ENCODE assay signal across 18 cellular contexts in the genomic region with DNA sequence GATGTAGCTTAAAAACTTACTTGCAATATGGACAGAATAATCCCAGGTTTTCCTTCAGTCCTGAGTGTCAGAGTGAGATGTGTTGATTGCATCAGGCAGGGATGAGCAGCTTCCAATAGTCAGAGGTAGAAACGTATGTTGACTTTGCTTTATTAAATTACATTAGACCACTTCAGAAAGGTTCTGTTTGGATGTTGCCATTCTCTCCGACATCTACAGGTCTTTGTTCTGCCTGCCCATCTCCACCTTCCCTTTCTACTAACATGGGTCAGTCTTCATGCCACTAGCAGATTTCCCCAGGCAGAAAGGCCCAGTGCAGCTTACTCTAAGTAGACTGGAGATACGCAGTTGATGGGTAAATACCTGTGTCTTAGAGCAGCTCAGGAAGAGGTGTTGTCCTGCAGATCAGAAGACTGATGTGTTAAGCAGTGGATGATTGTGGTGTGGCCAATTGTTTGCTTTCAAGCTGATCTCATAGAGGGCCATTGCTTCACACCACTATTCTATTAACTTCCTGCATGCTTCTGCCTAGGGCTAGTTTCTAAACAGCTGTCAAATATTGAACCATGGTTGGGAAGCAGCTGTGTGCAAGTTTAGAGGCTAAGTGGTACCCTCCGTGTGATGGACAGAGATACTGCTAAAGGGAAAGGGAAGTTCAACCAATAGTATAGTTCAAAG. TPM values are rescaled to one million over a fixed set of nuclear protein-coding genes. Genes with fewer than 3 reads are reported as not detected.
DNase-seq lines count a peak whose midpoint lies in the region; ATAC-seq and TF ChIP-seq lines count a peak whose summit lies in the region.
"Had no signal": no experiment of that assay in that cellular context is flagged by ENCODE, and none has a peak within 500 bp of the region (broad histone marks: within the 10 kb centered on the region; RNA-seq: fewer than 3 reads in every experiment).

No MANE protein-coding gene starts in this region.

- no peaks in the 10 kb centered on the region for H3K9me2 ChIP-seq in SK-N-SH

- no peak for TF ChIP-seq POLR2A in upper lobe of left lung (IDR thresholded peaks at IDR 0.05)

- CTCF ChIA-PET in SK-N-SH (lab: Yijun Ruan, JAX) = no interaction called here

- H3K4me1 ChIP-seq in HUES6 (ENCODE audit: control insufficient read depth, insufficient read depth, low read length) (peaks cover 16% of the 10 kb centered on the region), upper lobe of left lung (peaks cover 0 to 5% (median 2%) of the 10 kb centered on the region in 4 donors), SK-N-SH (ENCODE audit: control insufficient read depth in 1 of 2, insufficient read depth in 2 of 2, low read depth in 1 of 2, low read length in 1 of 2) (no peaks in the 10 kb centered on the region)
- H3K4me1 ChIP-seq: BLaER1 treated with 17β-estradiol and CSF1 and Interleukin-3, amounts not matched to agents 10 nM and 100 nM; HAP-1; neural progenitor cell had no signal

- H3F3A ChIP-seq in SK-N-SH (replicated peaks; ENCODE audit: insufficient read depth) = no peaks in the 10 kb centered on the region

- H3K27me3 Mint-ChIP-seq in neural crest cell (ENCODE audit: low read depth) = peaks cover 69% of the 10 kb centered on the region

- TF ChIP-seq CTCF in neural crest cell (conservative IDR thresholded peaks at IDR 0.05) (no peak), upper lobe of left lung (IDR thresholded peaks at IDR 0.05) (no peak), SK-N-SH (IDR thresholded peaks at IDR 0.05) (no peak)

- H3K27ac Mint-ChIP-seq in neural crest cell (ENCODE audit: unreplicated experiment) = no peak overlapping the region
- H3K27ac Mint-ChIP-seq: activated CD8-positive, alpha-beta T cell treated with anti-CD3 and anti-CD28 coated beads, Interleukin-2, amount 10 ng/mL, durations not matched to agents 7 days and 5 days; effector memory CD8-positive, alpha-beta T cell; neural progenitor cell had no signal

- DNase-seq in AG20443 (ENCODE audit: low spot score) (peak; percentile 9), neural crest cell (ENCODE audit: low read depth, low spot score) (no peak), upper lobe of left lung (no peak), SK-N-SH (no peak)
- DNase-seq: activated CD8-positive, alpha-beta T cell treated with anti-CD3 and anti-CD28 coated beads, Interleukin-2, amount 10 ng/mL, durations not matched to agents 7 days and 5 days; DMS79; effector memory CD8-positive, alpha-beta T cell; NCI-H2227 treated with DMSO at 0.1 percent for 48 hours; SHP77; WERI-Rb-1 had no signal

- H3K27ac ChIP-seq in HUES6 (ENCODE audit: low read depth, low read length) = no peak overlapping the region
- peak overlapping the region; percentile 45 for H3K27ac ChIP-seq in angular gyrus (ENCODE audit: low read depth, low read length)
- no peak overlapping the region for H3K27ac ChIP-seq in upper lobe of left lung
- no peak overlapping the region for H3K27ac ChIP-seq in SK-N-SH (ENCODE audit: low read depth in 2 of 2, low read length in 1 of 2)
- H3K27ac ChIP-seq: BLaER1 treated with 17β-estradiol and CSF1 and Interleukin-3, amounts not matched to agents 10 nM and 100 nM; neural progenitor cell; WERI-Rb-1 had no signal

- POLR2A ChIA-PET in SK-N-SH (lab: Yijun Ruan, JAX) = no interaction called here

- no peak overlapping the region for H3K9ac ChIP-seq in HUES6 (ENCODE audit: low read length)
- no peak overlapping the region for H3K9ac ChIP-seq in SK-N-SH
- H3K9ac ChIP-seq: BLaER1 treated with 17β-estradiol and CSF1 and Interleukin-3, amounts not matched to agents 10 nM and 100 nM; neural progenitor cell had no signal

- peak overlapping the region; percentile 76; the same call in 1 of the 2 replicates for H3K4me3 ChIP-seq in HUES6 (ENCODE audit: low read depth, low read length)
- H3K4me3 ChIP-seq in upper lobe of left lung = no peak overlapping the region
- H3K4me3 ChIP-seq in SK-N-SH (ENCODE audit: low read depth in 2 of 2, low read length in 1 of 2) = no peak overlapping the region
- H3K4me3 ChIP-seq: BLaER1 treated with 17β-estradiol and CSF1 and Interleukin-3, amounts not matched to agents 10 nM and 100 nM; HAP-1; neural progenitor cell had no signal

- H3K79me2 ChIP-seq in SK-N-SH (ENCODE audit: insufficient read depth) = no peaks in the 10 kb centered on the region

- no peaks in the 10 kb centered on the region for H3K9me3 ChIP-seq in HUES6 (ENCODE audit: control insufficient read depth, insufficient read depth, low read depth, low read length)
- H3K9me3 ChIP-seq in upper lobe of left lung = no peaks in the 10 kb centered on the region
- H3K9me3 ChIP-seq in SK-N-SH = no peaks in the 10 kb centered on the region
- H3K9me3 ChIP-seq: HAP-1 had no signal

- peaks cover 60% of the 10 kb centered on the region for H3K27me3 ChIP-seq in HUES6 (ENCODE audit: control insufficient read depth, insufficient read depth, low read length)
- no peaks in the 10 kb centered on the region for H3K27me3 ChIP-seq in upper lobe of left lung
- peaks cover 40% of the 10 kb centered on the region for H3K27me3 ChIP-seq in SK-N-SH (ENCODE audit: insufficient read depth)

- H2AFZ ChIP-seq in SK-N-SH (ENCODE audit: low read depth) = no peak overlapping the region
- H2AFZ ChIP-seq: neural progenitor cell had no signal

- ATAC-seq in GM18517 (IDR thresholded peaks at IDR 0.05; ENCODE audit: unreplicated experiment) (no peak), upper lobe of left lung (ENCODE audit: low FRiP score in 2 of 2) (no peak)
- ATAC-seq: activated CD8-positive, alpha-beta T cell treated with anti-CD3 and anti-CD28 coated beads, Interleukin-2, amount 10 ng/mL, durations not matched to agents 7 days and 5 days; effector memory CD8-positive, alpha-beta T cell had no signal

- H3K9me3 Mint-ChIP-seq in neural crest cell = no peaks in the 10 kb centered on the region
- H3K9me3 Mint-ChIP-seq: central memory CD8-positive, alpha-beta T cell; effector memory CD8-positive, alpha-beta T cell had no signal

- H3K4me2 ChIP-seq in SK-N-SH = no peak overlapping the region
- H3K4me2 ChIP-seq: BLaER1 treated with 17β-estradiol and CSF1 and Interleukin-3, amounts not matched to agents 10 nM and 100 nM; neural progenitor cell had no signal

- H3K4me3 Mint-ChIP-seq in neural crest cell = peak overlapping the region; percentile 41
- H3K4me3 Mint-ChIP-seq: activated CD8-positive, alpha-beta T cell treated with anti-CD3 and anti-CD28 coated beads, Interleukin-2, amount 10 ng/mL, durations not matched to agents 7 days and 5 days; central memory CD8-positive, alpha-beta T cell; effector memory CD8-positive, alpha-beta T cell; neural progenitor cell had no signal

- 70 to 78% methylated on average over 4 of the region's 4 CpGs for WGBS in upper lobe of left lung, 2 donors
- 22% methylated on average over 4 of the region's 4 CpGs for WGBS in SK-N-SH (ENCODE audit: low lambda C conversion rate)

- H4K20me1 ChIP-seq in SK-N-SH (ENCODE audit: insufficient read depth) = no peaks in the 10 kb centered on the region
- H4K20me1 ChIP-seq: BLaER1 treated with 17β-estradiol and CSF1 and Interleukin-3, amounts not matched to agents 10 nM and 100 nM had no signal

- H3K4me1 Mint-ChIP-seq in neural crest cell = peaks cover 8% of the 10 kb centered on the region
- H3K4me1 Mint-ChIP-seq: central memory CD8-positive, alpha-beta T cell had no signal

- no peak for TF ChIP-seq RAD21 in SK-N-SH (IDR thresholded peaks at IDR 0.05; ENCODE audit: low read length)

- TF ChIP-seq EP300 in upper lobe of left lung (IDR thresholded peaks at IDR 0.05) (no peak), SK-N-SH (IDR thresholded peaks at IDR 0.05; ENCODE audit: borderline replicate concordance in 1 of 2, low read depth in 1 of 2, low read length in 1 of 2) (no peak)

- H3K36me3 ChIP-seq in HUES6 (ENCODE audit: control insufficient read depth, insufficient read depth, low read length) (no peaks in the 10 kb centered on the region), upper lobe of left lung (no peaks in the 10 kb centered on the region), SK-N-SH (replicated peaks in 1 of 2; ENCODE audit: control insufficient read depth in 1 of 2, insufficient read depth in 2 of 2, low read length in 1 of 2) (no peaks in the 10 kb centered on the region)
- H3K36me3 ChIP-seq: BLaER1 treated with 17β-estradiol and CSF1 and Interleukin-3, amounts not matched to agents 10 nM and 100 nM; HAP-1; neural progenitor cell; WERI-Rb-1 had no signal

- peaks cover 2% of the 10 kb centered on the region for H3K36me3 Mint-ChIP-seq in neural crest cell (ENCODE audit: low read depth)
- H3K36me3 Mint-ChIP-seq: neural progenitor cell had no signal

TF ChIP-seq in SK-N-SH, 30 proteins besides CTCF, POLR2A, EP300 and RAD21 (continues in another document):
- TF ChIP-seq, protein P1, sequence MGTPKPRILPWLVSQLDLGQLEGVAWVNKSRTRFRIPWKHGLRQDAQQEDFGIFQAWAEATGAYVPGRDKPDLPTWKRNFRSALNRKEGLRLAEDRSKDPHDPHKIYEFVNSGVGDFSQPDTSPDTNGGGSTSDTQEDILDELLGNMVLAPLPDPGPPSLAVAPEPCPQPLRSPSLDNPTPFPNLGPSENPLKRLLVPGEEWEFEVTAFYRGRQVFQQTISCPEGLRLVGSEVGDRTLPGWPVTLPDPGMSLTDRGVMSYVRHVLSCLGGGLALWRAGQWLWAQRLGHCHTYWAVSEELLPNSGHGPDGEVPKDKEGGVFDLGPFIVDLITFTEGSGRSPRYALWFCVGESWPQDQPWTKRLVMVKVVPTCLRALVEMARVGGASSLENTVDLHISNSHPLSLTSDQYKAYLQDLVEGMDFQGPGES (IDR thresholded peaks at IDR 0.05; ENCODE audit: low read depth, low read length) = no peak
- TF ChIP-seq, protein P2, sequence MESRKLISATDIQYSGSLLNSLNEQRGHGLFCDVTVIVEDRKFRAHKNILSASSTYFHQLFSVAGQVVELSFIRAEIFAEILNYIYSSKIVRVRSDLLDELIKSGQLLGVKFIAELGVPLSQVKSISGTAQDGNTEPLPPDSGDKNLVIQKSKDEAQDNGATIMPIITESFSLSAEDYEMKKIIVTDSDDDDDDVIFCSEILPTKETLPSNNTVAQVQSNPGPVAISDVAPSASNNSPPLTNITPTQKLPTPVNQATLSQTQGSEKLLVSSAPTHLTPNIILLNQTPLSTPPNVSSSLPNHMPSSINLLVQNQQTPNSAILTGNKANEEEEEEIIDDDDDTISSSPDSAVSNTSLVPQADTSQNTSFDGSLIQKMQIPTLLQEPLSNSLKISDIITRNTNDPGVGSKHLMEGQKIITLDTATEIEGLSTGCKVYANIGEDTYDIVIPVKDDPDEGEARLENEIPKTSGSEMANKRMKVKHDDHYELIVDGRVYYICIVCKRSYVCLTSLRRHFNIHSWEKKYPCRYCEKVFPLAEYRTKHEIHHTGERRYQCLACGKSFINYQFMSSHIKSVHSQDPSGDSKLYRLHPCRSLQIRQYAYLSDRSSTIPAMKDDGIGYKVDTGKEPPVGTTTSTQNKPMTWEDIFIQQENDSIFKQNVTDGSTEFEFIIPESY (IDR thresholded peaks at IDR 0.05; ENCODE audit: borderline replicate concordance, low read depth) = no peak
- TF ChIP-seq NRF1 (IDR thresholded peaks at IDR 0.05; ENCODE audit: low read depth, low read length) (no peak), RCOR1 (IDR thresholded peaks at IDR 0.05; ENCODE audit: low read length) (no peak)

RNA-seq across cellular contexts. Expression of gene FRMPD4, which starts 1.8 kb away (rescaled TPM):
- total RNA-seq in neural crest cell (0.07 TPM in 1 of 2 replicates, not detected in the other), upper lobe of left lung (under 1 TPM in 4 of 6 donors, not detected in 2; 0.03 to 0.15 (median 0.10) TPM)
- polyA plus RNA-seq in SK-N-SH (2012; rRNA removed) = 0.02 TPM in 1 of 2 replicates, not detected in the other
- under 0.01 TPM in 2 replicates for polyA plus RNA-seq in SK-N-SH (2012; cell fraction: cytosol; rRNA removed)
- polyA plus RNA-seq in SK-N-SH (2012; cell fraction: nucleus; rRNA removed) = not detected in 2 replicates
- total RNA-seq: activated CD8-positive, alpha-beta T cell treated with anti-CD3 and anti-CD28 coated beads, Interleukin-2, amount 10 ng/mL, durations not matched to agents 7 days and 5 days; T-helper 1 cell treated with Interleukin-12 subunit alpha and Interleukin-12 subunit beta and Interleukin-4 antibody, amounts not matched to agents 30 ng/mL and 1 ng/mL, for 36 hours had no signal
